Comparison of ENCODE assay signal across 1 cellular context in genomic region chr7:36677769-36678435, GRCh38.
TF ChIP-seq lines count a peak whose summit lies in the region.

No MANE protein-coding gene starts in this region.

TF ChIP-seq in WTC11, 78 proteins besides CTCF, POLR2A, EP300 and RAD21 (continued from another document):
- TF ChIP-seq, protein P1, sequence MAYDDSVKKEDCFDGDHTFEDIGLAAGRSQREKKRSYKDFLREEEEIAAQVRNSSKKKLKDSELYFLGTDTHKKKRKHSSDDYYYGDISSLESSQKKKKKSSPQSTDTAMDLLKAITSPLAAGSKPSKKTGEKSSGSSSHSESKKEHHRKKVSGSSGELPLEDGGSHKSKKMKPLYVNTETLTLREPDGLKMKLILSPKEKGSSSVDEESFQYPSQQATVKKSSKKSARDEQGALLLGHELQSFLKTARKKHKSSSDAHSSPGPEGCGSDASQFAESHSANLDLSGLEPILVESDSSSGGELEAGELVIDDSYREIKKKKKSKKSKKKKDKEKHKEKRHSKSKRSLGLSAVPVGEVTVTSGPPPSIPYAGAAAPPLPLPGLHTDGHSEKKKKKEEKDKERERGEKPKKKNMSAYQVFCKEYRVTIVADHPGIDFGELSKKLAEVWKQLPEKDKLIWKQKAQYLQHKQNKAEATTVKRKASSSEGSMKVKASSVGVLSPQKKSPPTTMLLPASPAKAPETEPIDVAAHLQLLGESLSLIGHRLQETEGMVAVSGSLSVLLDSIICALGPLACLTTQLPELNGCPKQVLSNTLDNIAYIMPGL (CRISPR knock-in tag; IDR thresholded peaks at IDR 0.05): no peak
- TF ChIP-seq ATF1 (CRISPR knock-in tag; IDR thresholded peaks at IDR 0.05): no peak
- TF ChIP-seq PREB (CRISPR knock-in tag; IDR thresholded peaks at IDR 0.05; ENCODE audit: borderline replicate concordance): no peak
- TF ChIP-seq, protein P2, sequence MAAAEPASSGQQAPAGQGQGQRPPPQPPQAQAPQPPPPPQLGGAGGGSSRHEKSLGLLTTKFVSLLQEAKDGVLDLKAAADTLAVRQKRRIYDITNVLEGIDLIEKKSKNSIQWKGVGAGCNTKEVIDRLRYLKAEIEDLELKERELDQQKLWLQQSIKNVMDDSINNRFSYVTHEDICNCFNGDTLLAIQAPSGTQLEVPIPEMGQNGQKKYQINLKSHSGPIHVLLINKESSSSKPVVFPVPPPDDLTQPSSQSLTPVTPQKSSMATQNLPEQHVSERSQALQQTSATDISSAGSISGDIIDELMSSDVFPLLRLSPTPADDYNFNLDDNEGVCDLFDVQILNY (CRISPR knock-in tag; IDR thresholded peaks at IDR 0.05): no peak
- no peak for TF ChIP-seq SMAD3 (CRISPR knock-in tag; IDR thresholded peaks at IDR 0.05; ENCODE audit: borderline replicate concordance)
- no peak for TF ChIP-seq KAT7 (CRISPR knock-in tag; IDR thresholded peaks at IDR 0.05; ENCODE audit: borderline replicate concordance)
- no peak for TF ChIP-seq ETV6 (CRISPR knock-in tag; IDR thresholded peaks at IDR 0.05)
- TF ChIP-seq, protein P3, sequence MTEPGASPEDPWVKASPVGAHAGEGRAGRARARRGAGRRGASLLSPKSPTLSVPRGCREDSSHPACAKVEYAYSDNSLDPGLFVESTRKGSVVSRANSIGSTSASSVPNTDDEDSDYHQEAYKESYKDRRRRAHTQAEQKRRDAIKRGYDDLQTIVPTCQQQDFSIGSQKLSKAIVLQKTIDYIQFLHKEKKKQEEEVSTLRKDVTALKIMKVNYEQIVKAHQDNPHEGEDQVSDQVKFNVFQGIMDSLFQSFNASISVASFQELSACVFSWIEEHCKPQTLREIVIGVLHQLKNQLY (CRISPR knock-in tag; IDR thresholded peaks at IDR 0.05): no peak
- no peak for TF ChIP-seq NFYB (CRISPR knock-in tag; conservative IDR thresholded peaks at IDR 0.05; ENCODE audit: low read depth)
- TF ChIP-seq, protein P4, sequence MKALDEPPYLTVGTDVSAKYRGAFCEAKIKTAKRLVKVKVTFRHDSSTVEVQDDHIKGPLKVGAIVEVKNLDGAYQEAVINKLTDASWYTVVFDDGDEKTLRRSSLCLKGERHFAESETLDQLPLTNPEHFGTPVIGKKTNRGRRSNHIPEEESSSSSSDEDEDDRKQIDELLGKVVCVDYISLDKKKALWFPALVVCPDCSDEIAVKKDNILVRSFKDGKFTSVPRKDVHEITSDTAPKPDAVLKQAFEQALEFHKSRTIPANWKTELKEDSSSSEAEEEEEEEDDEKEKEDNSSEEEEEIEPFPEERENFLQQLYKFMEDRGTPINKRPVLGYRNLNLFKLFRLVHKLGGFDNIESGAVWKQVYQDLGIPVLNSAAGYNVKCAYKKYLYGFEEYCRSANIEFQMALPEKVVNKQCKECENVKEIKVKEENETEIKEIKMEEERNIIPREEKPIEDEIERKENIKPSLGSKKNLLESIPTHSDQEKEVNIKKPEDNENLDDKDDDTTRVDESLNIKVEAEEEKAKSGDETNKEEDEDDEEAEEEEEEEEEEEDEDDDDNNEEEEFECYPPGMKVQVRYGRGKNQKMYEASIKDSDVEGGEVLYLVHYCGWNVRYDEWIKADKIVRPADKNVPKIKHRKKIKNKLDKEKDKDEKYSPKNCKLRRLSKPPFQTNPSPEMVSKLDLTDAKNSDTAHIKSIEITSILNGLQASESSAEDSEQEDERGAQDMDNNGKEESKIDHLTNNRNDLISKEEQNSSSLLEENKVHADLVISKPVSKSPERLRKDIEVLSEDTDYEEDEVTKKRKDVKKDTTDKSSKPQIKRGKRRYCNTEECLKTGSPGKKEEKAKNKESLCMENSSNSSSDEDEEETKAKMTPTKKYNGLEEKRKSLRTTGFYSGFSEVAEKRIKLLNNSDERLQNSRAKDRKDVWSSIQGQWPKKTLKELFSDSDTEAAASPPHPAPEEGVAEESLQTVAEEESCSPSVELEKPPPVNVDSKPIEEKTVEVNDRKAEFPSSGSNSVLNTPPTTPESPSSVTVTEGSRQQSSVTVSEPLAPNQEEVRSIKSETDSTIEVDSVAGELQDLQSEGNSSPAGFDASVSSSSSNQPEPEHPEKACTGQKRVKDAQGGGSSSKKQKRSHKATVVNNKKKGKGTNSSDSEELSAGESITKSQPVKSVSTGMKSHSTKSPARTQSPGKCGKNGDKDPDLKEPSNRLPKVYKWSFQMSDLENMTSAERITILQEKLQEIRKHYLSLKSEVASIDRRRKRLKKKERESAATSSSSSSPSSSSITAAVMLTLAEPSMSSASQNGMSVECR (CRISPR knock-in tag; IDR thresholded peaks at IDR 0.05; ENCODE audit: borderline replicate concordance): no peak
- TF ChIP-seq ZNF671 (CRISPR knock-in tag; IDR thresholded peaks at IDR 0.05): no peak
- TF ChIP-seq ZNF396 (CRISPR knock-in tag; IDR thresholded peaks at IDR 0.05; ENCODE audit: borderline replicate concordance): no peak
- TF ChIP-seq ZBTB43 (CRISPR knock-in tag; IDR thresholded peaks at IDR 0.05): no peak
- no peak for TF ChIP-seq ZNF281 (CRISPR knock-in tag; IDR thresholded peaks at IDR 0.05)
- TF ChIP-seq, protein P5, sequence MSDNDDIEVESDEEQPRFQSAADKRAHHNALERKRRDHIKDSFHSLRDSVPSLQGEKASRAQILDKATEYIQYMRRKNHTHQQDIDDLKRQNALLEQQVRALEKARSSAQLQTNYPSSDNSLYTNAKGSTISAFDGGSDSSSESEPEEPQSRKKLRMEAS (CRISPR knock-in tag; IDR thresholded peaks at IDR 0.05): no peak
